Comparison of ENCODE assay signal across 20 cellular contexts in the genomic region with DNA sequence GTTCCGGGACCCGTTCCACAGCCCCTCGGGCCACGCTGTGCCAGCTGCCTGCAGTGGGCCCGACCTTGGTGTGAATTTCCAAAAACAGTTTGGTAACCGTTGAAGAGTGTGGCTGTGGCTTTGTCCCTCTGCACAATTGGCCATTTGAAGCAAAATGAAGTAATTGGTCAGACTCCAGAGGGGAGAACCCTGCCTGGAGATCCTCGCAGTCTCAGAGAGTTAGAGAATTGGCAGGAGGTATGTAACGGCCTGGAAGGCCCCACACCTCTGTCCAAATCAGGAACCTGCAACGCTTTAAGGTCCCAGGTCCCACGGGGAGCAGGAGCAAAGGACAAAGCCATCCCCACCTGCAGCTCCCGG.
"Had no signal": no experiment of that assay in that cellular context is flagged by ENCODE, and none has a peak within 500 bp of the region (broad histone marks: within the 10 kb centered on the region; RNA-seq: fewer than 3 reads in every experiment).

No MANE protein-coding gene starts in this region.

- H3K79me2 ChIP-seq: hepatocyte had no signal

- H3K9me3 ChIP-seq: adrenal gland, prostate gland, right atrium auricular region, vagina had no signal

- H3K27ac Mint-ChIP-seq: activated B cell treated with CpG ODN at 0.5 μM for 24 hours; activated CD4-positive, alpha-beta memory T cell treated with anti-CD3 and anti-CD28 coated beads for 36 hours; activated T-helper 1 cell treated with anti-CD3 and anti-CD28 coated beads, Interleukin-12 subunit alpha, Interleukin-12 subunit beta, Interleukin-2, Interleukin-4 antibody, amounts not matched to agents 30 ng/mL and 10 ng/mL and 1 ng/mL, durations not matched to agents 14 hours and 24 hours and 36 hours had no signal

- H3K4me3 Mint-ChIP-seq: activated B cell treated with CpG ODN at 0.5 μM for 24 hours; activated CD4-positive, alpha-beta memory T cell treated with anti-CD3 and anti-CD28 coated beads for 36 hours; activated T-helper 1 cell treated with anti-CD3 and anti-CD28 coated beads, Interleukin-12 subunit alpha, Interleukin-12 subunit beta, Interleukin-2, Interleukin-4 antibody, amounts not matched to agents 30 ng/mL and 10 ng/mL and 1 ng/mL, durations not matched to agents 14 hours and 24 hours and 36 hours; endodermal cell had no signal

- DNase-seq: activated B cell treated with CpG ODN at 0.5 μM for 24 hours; activated CD4-positive, alpha-beta memory T cell treated with anti-CD3 and anti-CD28 coated beads for 36 hours; activated CD4-positive, alpha-beta T cell treated with anti-CD3 and anti-CD28 coated beads for 4 hours; activated gamma-delta T cell treated with Interleukin-2 at 50 U/mL for 16 hours; activated T-cell treated with anti-CD3 and anti-CD28 coated beads for 4 hours; adrenal gland; foreskin fibroblast; left colon; occipital lobe; stimulated activated CD4-positive, alpha-beta T cell treated with anti-CD3 and anti-CD28 coated beads, Interleukin-2, amount 100 ng/mL, for 24 hours; stimulated activated naive CD8-positive, alpha-beta T cell treated with anti-CD3 and anti-CD28 coated beads, Interleukin-15, Interleukin-2, amounts not matched to agents 100 U/mL and 50 U/mL, for 24 hours had no signal

- H3K4me1 Mint-ChIP-seq: endodermal cell had no signal

- H3K27me3 Mint-ChIP-seq: activated B cell treated with CpG ODN at 0.5 μM for 24 hours had no signal

- H2AFZ ChIP-seq: hepatocyte had no signal

- H3K36me3 ChIP-seq: prostate gland had no signal

- H3K4me3 ChIP-seq: adrenal gland, hepatocyte, prostate gland, right atrium auricular region, tibial nerve, vagina had no signal

- H3K9me3 Mint-ChIP-seq: activated B cell treated with CpG ODN at 0.5 μM for 24 hours; activated CD4-positive, alpha-beta memory T cell treated with anti-CD3 and anti-CD28 coated beads for 36 hours; activated naive CD4-positive, alpha-beta T cell treated with anti-CD3 and anti-CD28 coated beads, Interleukin-2, amount 50 U/mL, for 72 hours; activated T-helper 1 cell treated with anti-CD3 and anti-CD28 coated beads, Interleukin-12 subunit alpha, Interleukin-12 subunit beta, Interleukin-2, Interleukin-4 antibody, amounts not matched to agents 30 ng/mL and 10 ng/mL and 1 ng/mL, durations not matched to agents 14 hours and 24 hours and 36 hours; endodermal cell had no signal

- H3K4me2 ChIP-seq: hepatocyte had no signal

- H3K27me3 ChIP-seq: hepatocyte, right atrium auricular region, vagina had no signal

- H3K27ac ChIP-seq: adrenal gland, epithelial cell of prostate, hepatocyte, prostate gland, right atrium auricular region, tibial nerve, vagina had no signal

- ATAC-seq: activated naive CD4-positive, alpha-beta T cell treated with anti-CD3 and anti-CD28 coated beads, Interleukin-2, amount 50 U/mL, for 72 hours; left colon; stimulated activated naive CD8-positive, alpha-beta T cell treated with anti-CD3 and anti-CD28 coated beads, Interleukin-15, Interleukin-2, amounts not matched to agents 100 U/mL and 50 U/mL, for 24 hours had no signal

- H3K4me1 ChIP-seq: adrenal gland, prostate gland, right atrium auricular region, tibial nerve, vagina had no signal
